17 cellular contexts compared by ENCODE assay signal in genomic region chr10:132542819-132543218, GRCh38.
"Had no signal": no experiment of that assay in that cellular context is flagged by ENCODE, and none has a peak within 500 bp of the region (broad histone marks: within the 10 kb centered on the region; RNA-seq: fewer than 3 reads in every experiment).

No MANE protein-coding gene starts in this region.

- H3K27ac ChIP-seq: esophagus squamous epithelium, left lung, right atrium auricular region, suprapubic skin had no signal

- H3K36me3 ChIP-seq: left lung, right atrium auricular region, suprapubic skin had no signal

- H3K27me3 ChIP-seq: esophagus squamous epithelium, left lung, right atrium auricular region, suprapubic skin had no signal

- H3K9me3 Mint-ChIP-seq: activated naive CD4-positive, alpha-beta T cell treated with anti-CD3 and anti-CD28 coated beads, Interleukin-2, amount 50 U/mL, for 72 hours; naive B cell; stimulated activated naive CD8-positive, alpha-beta T cell treated with anti-CD3 and anti-CD28 coated beads, Interleukin-15, Interleukin-2, amounts not matched to agents 100 ng/mL and 50 ng/mL, for 24 hours; type B pancreatic cell had no signal

- ATAC-seq: activated naive CD4-positive, alpha-beta T cell treated with anti-CD3 and anti-CD28 coated beads, Interleukin-2, amount 50 U/mL, for 72 hours; left lung had no signal

- FAIRE-seq: kidney, small intestine had no signal

- H3K4me3 Mint-ChIP-seq: stimulated activated naive CD8-positive, alpha-beta T cell treated with anti-CD3 and anti-CD28 coated beads, Interleukin-15, Interleukin-2, amounts not matched to agents 100 ng/mL and 50 ng/mL, for 24 hours; type B pancreatic cell had no signal

- H3K9me3 ChIP-seq: esophagus squamous epithelium, left lung, right atrium auricular region, suprapubic skin had no signal

- H3K27me3 Mint-ChIP-seq: brain; naive B cell; stimulated activated naive CD8-positive, alpha-beta T cell treated with anti-CD3 and anti-CD28 coated beads, Interleukin-15, Interleukin-2, amounts not matched to agents 100 ng/mL and 50 ng/mL, for 24 hours; type B pancreatic cell had no signal

- H3K4me3 ChIP-seq: esophagus squamous epithelium, left lung, right atrium auricular region, suprapubic skin had no signal

- DNase-seq: activated CD4-positive, alpha-beta T cell treated with anti-CD3 and anti-CD28 coated beads, Interleukin-2, amount 50 U/mL, for 48 hours; activated effector memory CD4-positive, alpha-beta T cell treated with Interleukin-2 at 50 U/mL for 16 hours; central memory CD4-positive, alpha-beta T cell; effector CD4-positive, alpha-beta T cell; esophagus squamous epithelium; hippocampal formation; mammary epithelial cell; naive B cell had no signal

- H3K36me3 Mint-ChIP-seq: naive B cell, type B pancreatic cell had no signal

- H3K27ac Mint-ChIP-seq: activated naive CD4-positive, alpha-beta T cell treated with anti-CD3 and anti-CD28 coated beads, Interleukin-2, amount 50 U/mL, for 72 hours; stimulated activated naive CD8-positive, alpha-beta T cell treated with anti-CD3 and anti-CD28 coated beads, Interleukin-15, Interleukin-2, amounts not matched to agents 100 ng/mL and 50 ng/mL, for 24 hours; type B pancreatic cell had no signal
